Comparison of ENCODE assay signal across 29 cellular contexts in the genomic region with DNA sequence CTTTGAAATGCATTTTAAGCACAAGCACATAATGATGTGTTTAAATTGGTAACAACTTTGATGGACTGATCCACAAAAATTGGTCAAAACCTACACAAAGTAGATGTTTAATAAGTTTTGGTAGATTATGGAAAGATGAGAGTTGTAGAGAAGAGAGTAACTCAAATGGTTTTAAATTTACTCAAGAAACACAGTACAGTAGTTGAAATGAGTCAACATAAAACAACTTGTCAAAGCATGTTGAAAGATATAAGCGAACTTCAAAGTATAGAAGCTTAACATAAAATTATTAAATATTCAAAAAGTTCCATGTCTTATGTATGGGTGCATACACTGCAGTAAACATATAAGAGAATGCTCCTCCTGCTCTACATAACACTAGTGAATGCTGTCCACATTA. TPM values are rescaled to one million over a fixed set of nuclear protein-coding genes. Genes with fewer than 3 reads are reported as not detected.
"Had no signal": no experiment of that assay in that cellular context is flagged by ENCODE, and none has a peak within 500 bp of the region (broad histone marks: within the 10 kb centered on the region; RNA-seq: fewer than 3 reads in every experiment).

No MANE protein-coding gene starts in this region.

- DNase-seq: hippocampal formation; immature natural killer cell; lower lobe of right lung; mesendoderm; naive B cell; natural killer cell; nephron progenitor cell; occipital lobe; psoas muscle; right lobe of liver; stimulated activated CD4-positive, alpha-beta T cell treated with anti-CD3 and anti-CD28 coated beads, Interleukin-1b, Interleukin-23, amount 100 ng/mL, for 48 hours; stimulated activated CD4-positive, alpha-beta T cell treated with anti-CD3 and anti-CD28 coated beads, Interleukin-2, amount 100 ng/mL, for 48 hours; stimulated activated CD4-positive, alpha-beta T cell treated with anti-CD3 and anti-CD28 coated beads, Interleukin-4, amount 100 ng/mL, for 4 hours; stimulated activated CD8-positive, alpha-beta memory T cell treated with anti-CD3 and anti-CD28 coated beads, Interleukin-4, amount 100 ng/mL, for 48 hours; stimulated activated naive B cell treated with anti-CD40 and anti-IgM and Interleukin-4, amounts not matched to agents 10 μg/mL and 1 μg/mL and 100 μg/mL, for 72 hours; stimulated activated naive CD8-positive, alpha-beta T cell treated with anti-CD3 and anti-CD28 coated beads, Interleukin-15, Interleukin-2, amounts not matched to agents 100 U/mL and 50 U/mL, for 24 hours; stomach; testis; thyroid gland; transverse colon; upper lobe of left lung had no signal

- H3K4me1 ChIP-seq: parathyroid adenoma, psoas muscle, right lobe of liver had no signal

- H3K27me3 ChIP-seq: neural progenitor cell, neutrophil, right atrium auricular region, right lobe of liver, stomach, testis, thyroid gland, transverse colon, upper lobe of left lung, vagina had no signal

- H3K36me3 ChIP-seq: neural progenitor cell, neutrophil, right atrium auricular region, right lobe of liver, thyroid gland, vagina had no signal

- H3K4me3 ChIP-seq: lower lobe of right lung, neural progenitor cell, psoas muscle, right atrium auricular region, right lobe of liver, smooth muscle cell, stomach, testis, thyroid gland, transverse colon, upper lobe of left lung, vagina had no signal

- H3K9me3 ChIP-seq: lower lobe of right lung, neutrophil, psoas muscle, stomach, testis, thyroid gland, upper lobe of left lung, vagina had no signal

- H3K27ac ChIP-seq: lower lobe of right lung, neural progenitor cell, neutrophil, parathyroid adenoma, psoas muscle, right atrium auricular region, right lobe of liver, testis, thyroid gland, transverse colon, vagina had no signal

- FAIRE-seq: islet of Langerhans had no signal

- ATAC-seq: left lobe of liver; lower lobe of right lung; natural killer cell; psoas muscle; right lobe of liver; stimulated activated naive B cell treated with anti-CD40 and anti-IgM and Interleukin-4, amounts not matched to agents 10 μg/mL and 1 μg/mL and 100 μg/mL, for 72 hours; stimulated activated naive CD8-positive, alpha-beta T cell treated with anti-CD3 and anti-CD28 coated beads, Interleukin-15, Interleukin-2, amounts not matched to agents 100 U/mL and 50 U/mL, for 24 hours had no signal

- H3K4me2 ChIP-seq: neural progenitor cell, smooth muscle cell had no signal

RNA-seq across cellular contexts. Expression of gene KITLG, which starts 49.4 kb away (rescaled TPM):
- total RNA-seq: natural killer cell had no signal
- polyA plus RNA-seq: immature natural killer cell had no signal
